ENCODE assay signal across 23 cellular contexts in the genomic region with DNA sequence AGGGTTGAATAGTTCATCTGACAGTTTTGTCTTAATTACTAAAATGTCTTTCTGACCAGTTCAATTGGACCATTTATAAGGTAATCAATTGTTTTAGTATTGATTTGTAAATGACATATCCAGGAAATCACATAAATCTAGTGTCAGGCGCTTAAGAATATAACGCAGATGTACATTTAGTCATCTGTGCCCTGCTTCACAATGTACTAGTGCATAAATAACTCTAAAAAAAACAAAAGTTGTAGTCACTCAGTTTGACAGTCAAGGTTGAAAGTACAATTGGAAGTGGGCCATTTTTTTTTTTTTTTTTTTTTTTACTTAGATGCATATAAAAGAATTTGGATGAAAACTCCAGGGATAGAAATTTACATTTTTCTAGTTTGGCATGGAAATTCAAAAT.
DNase-seq lines count a peak whose midpoint lies in the region; ATAC-seq, FAIRE-seq and TF ChIP-seq lines count a peak whose summit lies in the region.
"Had no signal": no experiment of that assay in that cellular context is flagged by ENCODE, and none has a peak within 500 bp of the region (broad histone marks: within the 10 kb centered on the region; RNA-seq: fewer than 3 reads in every experiment).

No MANE protein-coding gene starts in this region.

- DNase-seq in D721Med (ENCODE audit: insufficient read length, low spot score) (no peak), PC-3 (peak; percentile 25), choroid plexus epithelial cell (ENCODE audit: low read depth) (peak; percentile 48), kidney epithelial cell (ENCODE audit: low read depth) (peak; percentile 35), inferior parietal cortex (ENCODE audit: extremely low spot score) (no peak), NCI-H2196 (lab: John Stamatoyannopoulos, UW; ENCODE audit: unreplicated experiment) (no peak), NCI-H510A (lab: John Stamatoyannopoulos, UW) (no peak), NCI-H1694 treated with DMSO at 0.1 percent for 48 hours (lab: John Stamatoyannopoulos, UW) (no peak)
- DNase-seq: activated CD8-positive, alpha-beta T cell treated with anti-CD3 and anti-CD28 coated beads, Interleukin-2, amount 10 ng/mL, durations not matched to agents 7 days and 5 days; aorta; CD4-positive, alpha-beta memory T cell; DMS 273 treated with DMSO at 0.1 percent for 48 hours; left ventricle myocardium inferior; midbrain; naive thymus-derived CD4-positive, alpha-beta T cell; NCI-H1092; NCI-H1930; NCI-H748 treated with DMSO at 0.1 percent for 48 hours; nucleus accumbens; thyroid gland had no signal

- H3K9ac ChIP-seq in PC-3 (ENCODE audit: low read length), result no peak overlapping the region

- H3K4me1 ChIP-seq in PC-3 (ENCODE audit: insufficient read depth, low read length), result peaks cover 5% of the 10 kb centered on the region; the same call in 1 of the 2 replicates
- H3K4me1 ChIP-seq: A549, left ventricle myocardium inferior, thyroid gland had no signal

- BruUV-seq in PC-3 (replicated peaks; lab: Mats Ljungman, UMichigan), result no TSS peak

- no peaks in the 10 kb centered on the region for H3K9me3 ChIP-seq in PC-3 (ENCODE audit: low read length)
- H3K9me3 ChIP-seq: A549, left ventricle myocardium inferior, thyroid gland had no signal

- TF ChIP-seq CTCF in D721Med (IDR thresholded peaks at IDR 0.05; ENCODE audit: insufficient read depth, missing control alignments) (no peak), PC-3 (conservative IDR thresholded peaks at IDR 0.05; ENCODE audit: low read depth, low read length) (no peak), choroid plexus epithelial cell (conservative IDR thresholded peaks at IDR 0.05; ENCODE audit: low read depth, low read length) (no peak), kidney epithelial cell (IDR thresholded peaks at IDR 0.05; ENCODE audit: insufficient read depth, low read length, poor library complexity, severe bottlenecking) (no peak)

- intact Hi-C loops in PC-3 (cut with micrococcal nuclease), result no loop called here

- no peaks in the 10 kb centered on the region for H3K9me2 ChIP-seq in PC-3 (replicated peaks; ENCODE audit: low read length)

- POLR2A ChIA-PET in PC-3 (lab: Charles Lee; ENCODE audit: unreplicated experiment), result no interaction called here

- H3K27me3 ChIP-seq in PC-3 (ENCODE audit: low read length) (no peaks in the 10 kb centered on the region), kidney epithelial cell (ENCODE audit: control insufficient read depth, insufficient read depth, low read length) (no peaks in the 10 kb centered on the region)
- H3K27me3 ChIP-seq: thyroid gland had no signal

- ATAC-seq in PC-3, result no peak
- ATAC-seq: A549; activated CD8-positive, alpha-beta T cell treated with anti-CD3 and anti-CD28 coated beads, Interleukin-2, amount 10 ng/mL, durations not matched to agents 7 days and 5 days; GM23338; naive thymus-derived CD4-positive, alpha-beta T cell had no signal

- H3K27ac ChIP-seq in PC-3 (ENCODE audit: low read length), result no peak overlapping the region
- H3K27ac ChIP-seq: A549, left ventricle myocardium inferior, skin epidermis, thyroid gland had no signal

- H4K20me1 ChIP-seq in PC-3 (ENCODE audit: low read length), result no peaks in the 10 kb centered on the region

- FAIRE-seq in D721Med (lab: Jason Lieb, UNC), result peak; percentile 89
- FAIRE-seq: A549 had no signal

- H3F3A ChIP-seq in PC-3 (ENCODE audit: low read length, unreplicated experiment), result no peaks in the 10 kb centered on the region

- CTCF ChIA-PET in PC-3 (lab: Charles Lee), result no interaction called here

- H3K4me3 ChIP-seq in PC-3 (ENCODE audit: low read length) (no peak overlapping the region), choroid plexus epithelial cell (ENCODE audit: low read depth, low read length) (no peak overlapping the region), kidney epithelial cell (ENCODE audit: low read depth, low read length) (no peak overlapping the region)
- H3K4me3 ChIP-seq: A549, GM23338, left ventricle myocardium inferior, skin epidermis, thyroid gland had no signal

- no peaks in the 10 kb centered on the region for H3K79me2 ChIP-seq in PC-3 (ENCODE audit: low read length)

- no peak overlapping the region for H2AFZ ChIP-seq in PC-3 (ENCODE audit: low read length)
- H2AFZ ChIP-seq: GM23338 had no signal

- no peaks in the 10 kb centered on the region for H3K36me3 ChIP-seq in PC-3 (ENCODE audit: low read depth, low read length)
- H3K36me3 ChIP-seq in kidney epithelial cell (ENCODE audit: control insufficient read depth, insufficient read depth, low read length), result no peaks in the 10 kb centered on the region
- H3K36me3 ChIP-seq: left ventricle myocardium inferior, thyroid gland had no signal

- H3K4me2 ChIP-seq in PC-3 (ENCODE audit: low read length), result no peak overlapping the region
- H3K4me2 ChIP-seq: A549, GM23338 had no signal

Comparison
In these comparisons a context has a peak if more than half of its experiments do, and no peak if none do; other contexts are left out.
1. DNase-seq: peak in PC-3 (single experiment), choroid plexus epithelial cell (single experiment) and kidney epithelial cell (single experiment); none in D721Med (single experiment), inferior parietal cortex (single experiment), NCI-H2196 (single experiment), NCI-H510A (single experiment) and NCI-H1694 treated with DMSO at 0.1 percent for 48 hours (single experiment).